Comparison of ENCODE assay signal across 10 cellular contexts in the genomic region with DNA sequence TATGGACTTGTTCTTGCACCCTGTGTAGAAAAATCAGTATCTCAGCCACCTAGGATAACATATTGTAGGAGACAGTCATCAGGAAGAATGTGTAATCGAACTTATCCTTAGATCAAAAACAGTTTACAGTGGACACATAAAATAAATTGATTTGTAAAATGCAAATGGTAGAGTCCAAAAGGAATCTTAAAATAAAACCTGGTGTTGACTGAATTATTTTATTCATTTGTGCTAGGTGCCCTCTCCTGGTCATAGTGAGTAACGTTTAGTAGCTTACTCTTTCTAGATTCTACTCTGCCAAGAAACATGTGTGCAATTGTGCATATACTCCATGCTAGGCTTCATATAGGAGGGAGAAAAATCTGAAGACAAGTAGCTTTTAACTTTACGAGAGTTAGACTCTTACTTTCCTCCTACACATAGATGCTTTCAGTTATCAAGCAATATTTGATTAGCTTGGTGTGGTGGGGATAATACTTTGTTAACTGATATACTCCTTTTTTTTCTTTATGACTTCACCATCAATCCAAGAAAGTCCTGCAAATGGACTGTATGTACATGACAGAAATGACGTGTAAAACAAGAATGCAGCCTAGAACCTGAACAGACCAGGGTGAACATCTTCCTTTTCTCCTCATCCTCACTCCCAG. TPM values are rescaled to one million over a fixed set of nuclear protein-coding genes. Genes with fewer than 3 reads are reported as not detected.
DNase-seq lines count a peak whose midpoint lies in the region; ATAC-seq and TF ChIP-seq lines count a peak whose summit lies in the region.
"Had no signal": no experiment of that assay in that cellular context is flagged by ENCODE, and none has a peak within 500 bp of the region (broad histone marks: within the 10 kb centered on the region; RNA-seq: fewer than 3 reads in every experiment).

No MANE protein-coding gene starts in this region.

- no peaks in the 10 kb centered on the region for H3K4me1 ChIP-seq in transverse colon
- H3K4me1 ChIP-seq: SJCRH30 had no signal

- H3K27me3 Mint-ChIP-seq in glutamatergic neuron (ENCODE audit: unreplicated experiment), result peaks cover 2% of the 10 kb centered on the region
- H3K27me3 Mint-ChIP-seq in stimulated activated memory B cell treated with anti-CD40 and anti-IgM and Interleukin-4, amounts not matched to agents 10 μg/mL and 1 μg/mL and 100 μg/mL, for 72 hours, result no peaks in the 10 kb centered on the region

- in situ Hi-C loops in transverse colon (cut with MboI; ENCODE audit: low pct_ligation_motif_present in 1 of 4, low pct_unique_long_range_greater_than_20kb in 1 of 4, low sequenced_read_pairs in 3 of 4), result no loop called here

- no peak for TF ChIP-seq EP300 in transverse colon (IDR thresholded peaks at IDR 0.05; ENCODE audit: low read depth)

- DNase-seq in COR-L47 (lab: John Stamatoyannopoulos, UW) (peak; percentile 61), HT1080 (ENCODE audit: low read depth) (peak; percentile 58), SKM-1 (lab: John Stamatoyannopoulos, UW; ENCODE audit: unreplicated experiment) (peak; percentile 5), glutamatergic neuron (no peak), transverse colon (no peak), UCSD-AML1 (lab: John Stamatoyannopoulos, UW; ENCODE audit: unreplicated experiment) (no peak)

- no peak overlapping the region for H3K4me3 Mint-ChIP-seq in glutamatergic neuron (ENCODE audit: unreplicated experiment)
- no peak overlapping the region for H3K4me3 Mint-ChIP-seq in stimulated activated memory B cell treated with anti-CD40 and anti-IgM and Interleukin-4, amounts not matched to agents 10 μg/mL and 1 μg/mL and 100 μg/mL, for 72 hours

- H3K27ac ChIP-seq in transverse colon, result no peak overlapping the region
- H3K27ac ChIP-seq: neutrophil, SJCRH30 had no signal

- H3K4me3 ChIP-seq in transverse colon, result no peak overlapping the region
- H3K4me3 ChIP-seq: SJCRH30 had no signal

- TF ChIP-seq CTCF in glutamatergic neuron (IDR thresholded peaks at IDR 0.05; ENCODE audit: partially characterized antibody, unreplicated experiment) (peak; percentile 75), transverse colon (IDR thresholded peaks at IDR 0.05) (peak in 4 of 5 experiments; percentile 51 to 56 (median 52))

- H3K27ac Mint-ChIP-seq in glutamatergic neuron (ENCODE audit: unreplicated experiment), result no peak overlapping the region
- no peak overlapping the region for H3K27ac Mint-ChIP-seq in stimulated activated memory B cell treated with anti-CD40 and anti-IgM and Interleukin-4, amounts not matched to agents 10 μg/mL and 1 μg/mL and 100 μg/mL, for 72 hours

- 33% methylated on average over 3 to 4 of the region's 4 CpGs for WGBS in transverse colon (ENCODE audit: low coverage in 1 of 2), 2 donors

- no peaks in the 10 kb centered on the region for H3K36me3 ChIP-seq in transverse colon
- H3K36me3 ChIP-seq: neutrophil, SJCRH30 had no signal

- intact Hi-C loops in transverse colon (cut with DNase I; ENCODE audit: low total_unique reads), result no loop called here

- peaks cover 2% of the 10 kb centered on the region for H3K4me1 Mint-ChIP-seq in glutamatergic neuron (ENCODE audit: low read depth, unreplicated experiment)
- H3K4me1 Mint-ChIP-seq in stimulated activated memory B cell treated with anti-CD40 and anti-IgM and Interleukin-4, amounts not matched to agents 10 μg/mL and 1 μg/mL and 100 μg/mL, for 72 hours, result no peaks in the 10 kb centered on the region

- peak; percentile 76 for ATAC-seq in GM19372 (IDR thresholded peaks at IDR 0.05; ENCODE audit: low read depth, unreplicated experiment)
- no peak for ATAC-seq in stimulated activated memory B cell treated with anti-CD40 and anti-IgM and Interleukin-4, amounts not matched to agents 10 μg/mL and 1 μg/mL and 100 μg/mL, for 72 hours

- H3K9me3 Mint-ChIP-seq in glutamatergic neuron (ENCODE audit: unreplicated experiment), result no peaks in the 10 kb centered on the region
- no peaks in the 10 kb centered on the region for H3K9me3 Mint-ChIP-seq in stimulated activated memory B cell treated with anti-CD40 and anti-IgM and Interleukin-4, amounts not matched to agents 10 μg/mL and 1 μg/mL and 100 μg/mL, for 72 hours

- H3K36me3 Mint-ChIP-seq in glutamatergic neuron (ENCODE audit: unreplicated experiment), result no peaks in the 10 kb centered on the region
- H3K36me3 Mint-ChIP-seq in stimulated activated memory B cell treated with anti-CD40 and anti-IgM and Interleukin-4, amounts not matched to agents 10 μg/mL and 1 μg/mL and 100 μg/mL, for 72 hours, result no peaks in the 10 kb centered on the region

- no peak for TF ChIP-seq POLR2A in transverse colon (IDR thresholded peaks at IDR 0.05)

- no peaks in the 10 kb centered on the region for H3K9me3 ChIP-seq in transverse colon
- H3K9me3 ChIP-seq: neutrophil, SJCRH30 had no signal

- no peaks in the 10 kb centered on the region for H3K27me3 ChIP-seq in transverse colon
- H3K27me3 ChIP-seq: neutrophil, SJCRH30 had no signal

RNA-seq across cellular contexts. Expression of a gene that starts 23.7 kb away (rescaled TPM):
- total RNA-seq in HT1080 (2014; rRNA removed; shearing (Covaris generic)), result 7.9 and 10.2 TPM in 2 replicates
- polyA plus RNA-seq in HT1080 (2015; cell fraction: cytosol; rRNA removed), result 41.6 and 54.5 TPM in 2 replicates
- 147 and 156 TPM in 2 replicates for polyA plus RNA-seq in HT1080 (2015; cell fraction: nucleus; rRNA removed)
- total RNA-seq in glutamatergic neuron (ENCODE audit: unreplicated experiment), result 0.27 TPM
- total RNA-seq in transverse colon, result 10 to 100 TPM in 1 of 4 donors, 1 to 10 TPM in 3; 1.2 to 24.3 (median 6.3) TPM

RNA-seq across cellular contexts. Expression of a gene that starts 27.6 kb away (rescaled TPM):
- total RNA-seq in HT1080 (2014; rRNA removed; shearing (Covaris generic)), result 0.08 TPM in 1 of 2 replicates, not detected in the other
- 0.07 and 0.28 TPM in 2 replicates for polyA plus RNA-seq in HT1080 (2015; cell fraction: cytosol; rRNA removed)
- 0.06 and 0.60 TPM in 2 replicates for polyA plus RNA-seq in HT1080 (2015; cell fraction: nucleus; rRNA removed)
- total RNA-seq in glutamatergic neuron (ENCODE audit: unreplicated experiment), result 0.64 TPM
- total RNA-seq in transverse colon, result not detected

Comparison
In these comparisons a context has a peak if more than half of its experiments do, and no peak if none do; other contexts are left out.
1. DNase-seq: peak in COR-L47 (single experiment), HT1080 (single experiment) and SKM-1 (single experiment); none in glutamatergic neuron (single experiment), transverse colon (single experiment) and UCSD-AML1 (single experiment).